Comparison of ENCODE assay signal across 7 cellular contexts in genomic region chr11:8913961-8914660, GRCh38. TPM values are rescaled to one million over a fixed set of nuclear protein-coding genes. Genes with fewer than 3 reads are reported as not detected.
A peak's percentile ranks its signal among the peaks of the same experiment; 100 is the strongest.
DNase-seq lines count a peak whose midpoint lies in the region; ATAC-seq, FAIRE-seq and TF ChIP-seq lines count a peak whose summit lies in the region.

No MANE protein-coding gene starts in this region.

- H3K4me3 Mint-ChIP-seq in T-helper 1 cell treated with Interleukin-12 subunit alpha and Interleukin-12 subunit beta and Interleukin-4 antibody, amounts not matched to agents 30 μg/mL and 1 μg/mL, for 36 hours, result peak overlapping the region; percentile 50

- peak overlapping the region; percentile 62 for H2AFZ ChIP-seq in K562 (ENCODE audit: low read depth, low read length)

- peak overlapping the region; percentile 0 to 40; a peak in 2 of 4 replicates for H3K9ac ChIP-seq in K562 (ENCODE audit: insufficient read depth in 1 of 2, low read depth in 2 of 2, low read length in 2 of 2)

- intact Hi-C loops in K562 (cut with micrococcal nuclease), result loop anchor here (1.0 to 5.0 kb wide), 3 partner anchors 45 to 223 kb away; no protein-coding TSS in a partner anchor

- no peaks in the 10 kb centered on the region for H3K9me3 Mint-ChIP-seq in T-helper 1 cell treated with Interleukin-12 subunit alpha and Interleukin-12 subunit beta and Interleukin-4 antibody, amounts not matched to agents 30 μg/mL and 1 μg/mL, for 36 hours

- CTCF ChIA-PET in K562 (lab: Yijun Ruan, JAX; ENCODE audit: low intra/inter-chr PET ratio), result interaction anchor here (0.9 kb wide), 1 partner anchor 46 kb away, joined by 3 read pairs; no protein-coding TSS in a partner anchor

- POLR2A ChIA-PET in K562 (lab: Yijun Ruan, JAX), result interaction anchor here (0.7 kb wide), 1 partner anchor 93 kb away, joined by 3 read pairs; no protein-coding TSS in a partner anchor

- no peaks in the 10 kb centered on the region; the same call in 1 of the 2 replicates for H3K9me3 ChIP-seq in K562 (replicated peaks; ENCODE audit: control insufficient read depth, insufficient read depth, low read depth, low read length)

- WGBS in K562 (ENCODE audit: insufficient coverage, low coverage, missing lambda C conversion rate), result 20% methylated on average over 9 of the region's 9 CpGs

- peaks cover 28% of the 10 kb centered on the region for H3K4me1 Mint-ChIP-seq in T-helper 1 cell treated with Interleukin-12 subunit alpha and Interleukin-12 subunit beta and Interleukin-4 antibody, amounts not matched to agents 30 μg/mL and 1 μg/mL, for 36 hours (ENCODE audit: low read depth)

- TF ChIP-seq EP300 in K562 (IDR thresholded peaks at IDR 0.05; ENCODE audit: low read length), result peak; percentile 64; the same call in 1 of the 2 replicates

- peak overlapping the region; percentile 56 for H3K4me2 ChIP-seq in K562 (ENCODE audit: insufficient read depth, low read length)

- H3K36me3 ChIP-seq in K562 (ENCODE audit: control insufficient read depth, insufficient read depth, low read length), result peaks cover 41% of the 10 kb centered on the region

- ATAC-seq in K562, result peak; percentile 16; the same call in 2 of the 3 replicates

- H3K27ac ChIP-seq in K562 (ENCODE audit: extremely low read depth, low read depth, low read length), result peak overlapping the region; percentile 66

- no peaks in the 10 kb centered on the region for H3K9me1 ChIP-seq in K562 (ENCODE audit: control insufficient read depth, insufficient read depth, low read length)

- peak; percentile 90 for FAIRE-seq in K562 (lab: Jason Lieb, UNC)

- in situ Hi-C loops in KBM-7 (cut with MboI; ENCODE audit: low pct_unique_long_range_greater_than_20kb, low sequenced_read_pairs), result no loop called here
- in situ Hi-C loops in K562 (cut with MboI), result no loop called here

- peaks cover 19% of the 10 kb centered on the region for H3K79me2 ChIP-seq in K562 (ENCODE audit: control insufficient read depth, insufficient read depth, low read length)

- DNase-seq in EH (ENCODE audit: low read depth) (peak; percentile 47), KBM-7 (peak; percentile 92), K562 (ENCODE audit: extremely low read depth in 1 of 4, low spot score in 3 of 4) (peak; percentile 31 to 73 (median 42)), left kidney (ENCODE audit: low read depth, low spot score) (peak; percentile 82), GOT3 (lab: John Stamatoyannopoulos, UW) (no peak)
- DNase-seq in stimulated activated CD8-positive, alpha-beta memory T cell treated with anti-CD3 and anti-CD28 coated beads, Interleukin-12 subunit alpha, Interleukin-12 subunit beta, amount 100 ng/mL, for 4 hours (ENCODE audit: low read depth), result peak; percentile 22

- TSS peak; percentile 13 for BruUV-seq in K562 (replicated peaks; lab: Mats Ljungman, UMichigan)

- no peaks in the 10 kb centered on the region for H4K20me1 ChIP-seq in K562 (replicated peaks; ENCODE audit: control insufficient read depth, insufficient read depth, low read length)

- no peaks in the 10 kb centered on the region for H3K27me3 ChIP-seq in K562 (ENCODE audit: control insufficient read depth in 2 of 2, insufficient read depth in 2 of 2, low read length in 2 of 2)

- TF ChIP-seq RAD21 in K562 (CRISPR knock-in tag; conservative IDR thresholded peaks at IDR 0.05 in 1 of 2, IDR thresholded peaks at IDR 0.05 in 1 of 2), result peak; percentile 55 to 61

- peaks cover 6% of the 10 kb centered on the region for H3K27me3 Mint-ChIP-seq in T-helper 1 cell treated with Interleukin-12 subunit alpha and Interleukin-12 subunit beta and Interleukin-4 antibody, amounts not matched to agents 30 μg/mL and 1 μg/mL, for 36 hours (ENCODE audit: low read depth)

- peak; percentile 56 to 70 (median 67) for TF ChIP-seq CTCF in K562 (IDR thresholded peaks at IDR 0.05 in 2 of 3, conservative IDR thresholded peaks at IDR 0.05 in 1 of 3; ENCODE audit: insufficient read depth in 2 of 3, low read depth in 1 of 3, low read length in 3 of 3)

- H3K27ac Mint-ChIP-seq in T-helper 1 cell treated with Interleukin-12 subunit alpha and Interleukin-12 subunit beta and Interleukin-4 antibody, amounts not matched to agents 30 μg/mL and 1 μg/mL, for 36 hours, result peak overlapping the region; percentile 72

- TF ChIP-seq POLR2A in K562 (conservative IDR thresholded peaks at IDR 0.05), result no peak

- H3K4me3 ChIP-seq in K562, result no peak overlapping the region

- peaks cover 8% of the 10 kb centered on the region for H3K36me3 Mint-ChIP-seq in T-helper 1 cell treated with Interleukin-12 subunit alpha and Interleukin-12 subunit beta and Interleukin-4 antibody, amounts not matched to agents 30 μg/mL and 1 μg/mL, for 36 hours (ENCODE audit: low read depth)

- H3K4me1 ChIP-seq in K562 (replicated peaks in 1 of 2; ENCODE audit: control insufficient read depth in 2 of 2, insufficient read depth in 2 of 2, low read length in 2 of 2), result peaks cover 15 to 29% of the 10 kb centered on the region in 2 experiments

RNA-seq across cellular contexts. Expression of gene AKIP1, which starts 3.1 kb away (rescaled TPM):
- total RNA-seq in K562 (2011; cell fraction: chromatin; rRNA removed; ENCODE audit: low replicate concordance), result 12.2 and 13.4 TPM in 2 replicates
- total RNA-seq in K562 (2011; cell fraction: nucleolus; rRNA removed), result 11.8 and 12.7 TPM in 2 replicates
- total RNA-seq in K562 (2011; cell fraction: nucleoplasm; rRNA removed), result 13.1 and 21.8 TPM in 2 replicates
- 36.2 and 48.7 TPM in 2 replicates for total RNA-seq in K562 (2014; rRNA removed)
- total RNA-seq in K562 (2014; rRNA removed; fragmentation: Illumina TruSeq; extraction: Trizol), result 25.5 and 28.6 TPM in 2 replicates
- 37.1 and 40.2 TPM in 2 replicates for total RNA-seq in K562 (2015; rRNA removed; fragmentation: Illumina TruSeq; extraction: Trizol)
- 40.0 and 41.6 TPM in 2 replicates for total RNA-seq in K562 (2021)
- 47.2 and 49.2 TPM in 2 replicates for polyA plus RNA-seq in K562 (2011; rRNA removed)
- 39.7 and 50.8 TPM in 2 replicates for polyA plus RNA-seq in K562 (2011; cell fraction: cytosol; rRNA removed)
- polyA plus RNA-seq in K562 (2011; cell fraction: nucleus; rRNA removed), result 16.5 and 17.7 TPM in 2 replicates
- polyA plus RNA-seq in K562 (2012), result 44.7 and 45.1 TPM in 2 replicates
- polyA plus RNA-seq in K562 (2014; fragmentation: Illumina TruSeq; extraction: Trizol), result 34.2 and 40.1 TPM in 2 replicates
- 10 to 100 TPM in 1 of 2 experiments, 1 to 10 TPM in 1; 9.0 to 15.1 TPM for polyA plus RNA-seq in K562 (2014; fragmentation: Nextera tagmentation; extraction: Ambion mirVana)
- 52.6 and 60.1 TPM in 2 replicates for polyA plus RNA-seq in K562 (2014; rRNA removed)
- polyA minus RNA-seq in K562 (2011; rRNA and poly(A)+ RNA removed), result 18.7 and 20.9 TPM in 2 replicates
- polyA minus RNA-seq in K562 (2011; cell fraction: cytosol; rRNA and poly(A)+ RNA removed), result 17.8 and 18.9 TPM in 2 replicates
- polyA minus RNA-seq in K562 (2011; cell fraction: nucleus; rRNA and poly(A)+ RNA removed), result 5.8 and 7.1 TPM in 2 replicates

RNA-seq across cellular contexts. Expression of gene C11orf16, which starts 18.6 kb away (rescaled TPM):
- total RNA-seq in K562 (2011; cell fraction: chromatin; rRNA removed; ENCODE audit: low replicate concordance), result not detected in 2 replicates
- total RNA-seq in K562 (2011; cell fraction: nucleolus; rRNA removed), result 0.33 TPM in 1 of 2 replicates, not detected in the other
- not detected in 2 replicates for total RNA-seq in K562 (2011; cell fraction: nucleoplasm; rRNA removed)
- not detected in 2 replicates for total RNA-seq in K562 (2014; rRNA removed)
- not detected in 2 replicates for total RNA-seq in K562 (2014; rRNA removed; fragmentation: Illumina TruSeq; extraction: Trizol)
- total RNA-seq in K562 (2015; rRNA removed; fragmentation: Illumina TruSeq; extraction: Trizol), result not detected in 2 replicates
- not detected in 2 replicates for total RNA-seq in K562 (2021)
- polyA plus RNA-seq in K562 (2011; rRNA removed), result not detected in 2 replicates
- not detected in 2 replicates for polyA plus RNA-seq in K562 (2011; cell fraction: cytosol; rRNA removed)
- polyA plus RNA-seq in K562 (2011; cell fraction: nucleus; rRNA removed), result 0.26 TPM in 1 of 2 replicates, not detected in the other
- polyA plus RNA-seq in K562 (2012), result 0.07 TPM in 1 of 2 replicates, not detected in the other
- not detected in 2 replicates for polyA plus RNA-seq in K562 (2014; fragmentation: Illumina TruSeq; extraction: Trizol)
- not detected for polyA plus RNA-seq in K562 (2014; fragmentation: Nextera tagmentation; extraction: Ambion mirVana)
- 0.05 TPM in 1 of 2 replicates, not detected in the other for polyA plus RNA-seq in K562 (2014; rRNA removed)
- polyA minus RNA-seq in K562 (2011; rRNA and poly(A)+ RNA removed), result not detected in 2 replicates
- polyA minus RNA-seq in K562 (2011; cell fraction: cytosol; rRNA and poly(A)+ RNA removed), result not detected in 2 replicates
- polyA minus RNA-seq in K562 (2011; cell fraction: nucleus; rRNA and poly(A)+ RNA removed), result not detected in 2 replicates

RNA-seq across cellular contexts. Expression of gene ASCL3, which starts 28.7 kb away (rescaled TPM):
- total RNA-seq in K562 (2011; cell fraction: chromatin; rRNA removed; ENCODE audit: low replicate concordance), result not detected in 2 replicates
- not detected in 2 replicates for total RNA-seq in K562 (2011; cell fraction: nucleolus; rRNA removed)
- total RNA-seq in K562 (2011; cell fraction: nucleoplasm; rRNA removed), result not detected in 2 replicates
- total RNA-seq in K562 (2014; rRNA removed) (not detected in 2 replicates), K562 (2014; rRNA removed; fragmentation: Illumina TruSeq; extraction: Trizol) (not detected in 2 replicates), K562 (2015; rRNA removed; fragmentation: Illumina TruSeq; extraction: Trizol) (not detected in 2 replicates), K562 (2021) (not detected in 2 replicates)
- polyA plus RNA-seq in K562 (2011; rRNA removed) (not detected in 2 replicates), K562 (2014; fragmentation: Illumina TruSeq; extraction: Trizol) (not detected in 2 replicates), K562 (2014; fragmentation: Nextera tagmentation; extraction: Ambion mirVana) (not detected), K562 (2014; rRNA removed) (not detected in 2 replicates)
- not detected in 2 replicates for polyA plus RNA-seq in K562 (2011; cell fraction: cytosol; rRNA removed)
- polyA plus RNA-seq in K562 (2011; cell fraction: nucleus; rRNA removed), result not detected in 2 replicates
- polyA plus RNA-seq in K562 (2012), result not detected in 2 replicates
- not detected in 2 replicates for polyA minus RNA-seq in K562 (2011; rRNA and poly(A)+ RNA removed)
- not detected in 2 replicates for polyA minus RNA-seq in K562 (2011; cell fraction: cytosol; rRNA and poly(A)+ RNA removed)
- not detected in 2 replicates for polyA minus RNA-seq in K562 (2011; cell fraction: nucleus; rRNA and poly(A)+ RNA removed)

RNA-seq across cellular contexts. Expression of gene TMEM9B, which starts 50.1 kb away (rescaled TPM):
- 13.2 and 21.8 TPM in 2 replicates for total RNA-seq in K562 (2011; cell fraction: chromatin; rRNA removed; ENCODE audit: low replicate concordance)
- total RNA-seq in K562 (2011; cell fraction: nucleolus; rRNA removed), result 13.7 and 14.1 TPM in 2 replicates
- total RNA-seq in K562 (2011; cell fraction: nucleoplasm; rRNA removed), result 20.6 and 29.5 TPM in 2 replicates
- total RNA-seq in K562 (2014; rRNA removed), result 9.8 and 14.7 TPM in 2 replicates
- total RNA-seq in K562 (2014; rRNA removed; fragmentation: Illumina TruSeq; extraction: Trizol), result 17.8 and 19.9 TPM in 2 replicates
- total RNA-seq in K562 (2015; rRNA removed; fragmentation: Illumina TruSeq; extraction: Trizol), result 15.8 and 19.4 TPM in 2 replicates
- 14.0 TPM in 2 replicates for total RNA-seq in K562 (2021)
- 12.8 and 20.0 TPM in 2 replicates for polyA plus RNA-seq in K562 (2011; rRNA removed)
- polyA plus RNA-seq in K562 (2011; cell fraction: cytosol; rRNA removed), result 7.1 and 10.5 TPM in 2 replicates
- 5.1 and 5.3 TPM in 2 replicates for polyA plus RNA-seq in K562 (2011; cell fraction: nucleus; rRNA removed)
- 15.9 and 22.1 TPM in 2 replicates for polyA plus RNA-seq in K562 (2012)
- polyA plus RNA-seq in K562 (2014; fragmentation: Illumina TruSeq; extraction: Trizol), result 12.5 and 16.0 TPM in 2 replicates
- 1 to 10 TPM; 7.7 to 9.6 TPM for polyA plus RNA-seq in K562 (2014; fragmentation: Nextera tagmentation; extraction: Ambion mirVana)
- 11.9 and 16.6 TPM in 2 replicates for polyA plus RNA-seq in K562 (2014; rRNA removed)
- polyA minus RNA-seq in K562 (2011; rRNA and poly(A)+ RNA removed), result 12.4 and 14.1 TPM in 2 replicates
- polyA minus RNA-seq in K562 (2011; cell fraction: cytosol; rRNA and poly(A)+ RNA removed), result 3.0 and 4.0 TPM in 2 replicates
- 5.8 and 6.3 TPM in 2 replicates for polyA minus RNA-seq in K562 (2011; cell fraction: nucleus; rRNA and poly(A)+ RNA removed)
